19 cellular contexts compared by ENCODE assay signal in genomic region chr1:184558691-184559090, GRCh38.
"Had no signal": no experiment of that assay in that cellular context is flagged by ENCODE, and none has a peak within 500 bp of the region (broad histone marks: within the 10 kb centered on the region; RNA-seq: fewer than 3 reads in every experiment).

No MANE protein-coding gene starts in this region.

- H3K4me1 Mint-ChIP-seq: activated naive CD4-positive, alpha-beta T cell treated with anti-CD3 and anti-CD28 coated beads, Interleukin-2, amount 50 U/mL, for 24 hours; stimulated activated memory B cell treated with anti-CD40 and anti-IgM and Interleukin-4, amounts not matched to agents 10 μg/mL and 1 μg/mL and 100 μg/mL, for 72 hours had no signal

- H3K36me3 Mint-ChIP-seq: activated naive CD4-positive, alpha-beta T cell treated with anti-CD3 and anti-CD28 coated beads, Interleukin-2, amount 50 U/mL, for 24 hours; naive thymus-derived CD8-positive, alpha-beta T cell; stimulated activated memory B cell treated with anti-CD40 and anti-IgM and Interleukin-4, amounts not matched to agents 10 μg/mL and 1 μg/mL and 100 μg/mL, for 72 hours had no signal

- H3K27me3 ChIP-seq: adrenal gland, dorsolateral prefrontal cortex, left lung, neutrophil, pancreas, testis had no signal

- H3K9me3 Mint-ChIP-seq: activated naive CD4-positive, alpha-beta T cell treated with anti-CD3 and anti-CD28 coated beads, Interleukin-2, amount 50 U/mL, for 24 hours; endodermal cell had no signal

- H3K36me3 ChIP-seq: adrenal gland, left lung, neutrophil, pancreas, WERI-Rb-1 had no signal

- ATAC-seq: naive thymus-derived CD8-positive, alpha-beta T cell; pancreas; sciatic nerve; stimulated activated memory B cell treated with anti-CD40 and anti-IgM and Interleukin-4, amounts not matched to agents 10 μg/mL and 1 μg/mL and 100 μg/mL, for 72 hours had no signal

- FAIRE-seq: pancreas had no signal

- H3K4me3 ChIP-seq: adrenal gland, dorsolateral prefrontal cortex, left lung, pancreas, testis had no signal

- DNase-seq: activated CD4-positive, alpha-beta T cell treated with anti-CD3 and anti-CD28 coated beads for 1 hour; activated CD4-positive, alpha-beta T cell treated with anti-CD3 and anti-CD28 coated beads, Interleukin-2, amount 50 U/mL, for 4 hours; activated gamma-delta T cell; adrenal gland; dorsolateral prefrontal cortex; endodermal cell; erythroblast; hypothalamus; left lung; mesendoderm; naive thymus-derived CD8-positive, alpha-beta T cell; pancreas; stimulated activated CD4-positive, alpha-beta T cell treated with anti-CD3 and anti-CD28 coated beads, Interleukin-4, amount 100 ng/mL, for 4 hours; testis; WERI-Rb-1 had no signal

- H3K9me3 ChIP-seq: adrenal gland, left lung, neutrophil, pancreas, testis had no signal

- H3K27ac Mint-ChIP-seq: activated naive CD4-positive, alpha-beta T cell treated with anti-CD3 and anti-CD28 coated beads, Interleukin-2, amount 50 U/mL, for 24 hours; endodermal cell; naive thymus-derived CD8-positive, alpha-beta T cell; stimulated activated memory B cell treated with anti-CD40 and anti-IgM and Interleukin-4, amounts not matched to agents 10 μg/mL and 1 μg/mL and 100 μg/mL, for 72 hours had no signal

- H3K27ac ChIP-seq: adrenal gland, dorsolateral prefrontal cortex, left lung, neutrophil, pancreas, testis, WERI-Rb-1 had no signal

- H3K27me3 Mint-ChIP-seq: stimulated activated memory B cell treated with anti-CD40 and anti-IgM and Interleukin-4, amounts not matched to agents 10 μg/mL and 1 μg/mL and 100 μg/mL, for 72 hours had no signal

- H3K4me3 Mint-ChIP-seq: activated naive CD4-positive, alpha-beta T cell treated with anti-CD3 and anti-CD28 coated beads, Interleukin-2, amount 50 U/mL, for 24 hours; endodermal cell; naive thymus-derived CD8-positive, alpha-beta T cell; stimulated activated memory B cell treated with anti-CD40 and anti-IgM and Interleukin-4, amounts not matched to agents 10 μg/mL and 1 μg/mL and 100 μg/mL, for 72 hours had no signal
